Comparison of ENCODE assay signal across 1 cellular context in the genomic region with DNA sequence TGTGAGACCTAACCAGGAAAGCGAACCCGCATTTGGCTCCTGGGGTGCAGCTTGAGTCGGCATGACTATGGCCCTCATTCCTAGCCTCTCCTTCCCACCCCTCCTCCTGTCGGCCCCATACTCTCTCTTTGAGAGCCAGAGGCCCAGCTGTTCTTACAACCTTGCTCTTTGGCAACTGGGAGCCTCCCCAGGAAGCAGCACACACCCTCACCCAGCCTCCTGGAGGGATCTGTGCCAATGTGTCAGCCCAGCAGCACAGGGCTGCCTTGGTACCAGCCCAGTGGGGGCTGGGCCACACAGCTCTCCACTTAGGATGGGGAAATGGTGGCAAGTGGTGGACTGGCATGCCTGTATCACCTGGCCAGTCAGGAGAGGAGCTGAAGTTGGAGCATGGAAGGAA.
TF ChIP-seq lines count a peak whose summit lies in the region.

No MANE protein-coding gene starts in this region.

TF ChIP-seq in GM23338, 12 proteins besides CTCF, POLR2A, EP300 and RAD21:
- TF ChIP-seq, protein P1, sequence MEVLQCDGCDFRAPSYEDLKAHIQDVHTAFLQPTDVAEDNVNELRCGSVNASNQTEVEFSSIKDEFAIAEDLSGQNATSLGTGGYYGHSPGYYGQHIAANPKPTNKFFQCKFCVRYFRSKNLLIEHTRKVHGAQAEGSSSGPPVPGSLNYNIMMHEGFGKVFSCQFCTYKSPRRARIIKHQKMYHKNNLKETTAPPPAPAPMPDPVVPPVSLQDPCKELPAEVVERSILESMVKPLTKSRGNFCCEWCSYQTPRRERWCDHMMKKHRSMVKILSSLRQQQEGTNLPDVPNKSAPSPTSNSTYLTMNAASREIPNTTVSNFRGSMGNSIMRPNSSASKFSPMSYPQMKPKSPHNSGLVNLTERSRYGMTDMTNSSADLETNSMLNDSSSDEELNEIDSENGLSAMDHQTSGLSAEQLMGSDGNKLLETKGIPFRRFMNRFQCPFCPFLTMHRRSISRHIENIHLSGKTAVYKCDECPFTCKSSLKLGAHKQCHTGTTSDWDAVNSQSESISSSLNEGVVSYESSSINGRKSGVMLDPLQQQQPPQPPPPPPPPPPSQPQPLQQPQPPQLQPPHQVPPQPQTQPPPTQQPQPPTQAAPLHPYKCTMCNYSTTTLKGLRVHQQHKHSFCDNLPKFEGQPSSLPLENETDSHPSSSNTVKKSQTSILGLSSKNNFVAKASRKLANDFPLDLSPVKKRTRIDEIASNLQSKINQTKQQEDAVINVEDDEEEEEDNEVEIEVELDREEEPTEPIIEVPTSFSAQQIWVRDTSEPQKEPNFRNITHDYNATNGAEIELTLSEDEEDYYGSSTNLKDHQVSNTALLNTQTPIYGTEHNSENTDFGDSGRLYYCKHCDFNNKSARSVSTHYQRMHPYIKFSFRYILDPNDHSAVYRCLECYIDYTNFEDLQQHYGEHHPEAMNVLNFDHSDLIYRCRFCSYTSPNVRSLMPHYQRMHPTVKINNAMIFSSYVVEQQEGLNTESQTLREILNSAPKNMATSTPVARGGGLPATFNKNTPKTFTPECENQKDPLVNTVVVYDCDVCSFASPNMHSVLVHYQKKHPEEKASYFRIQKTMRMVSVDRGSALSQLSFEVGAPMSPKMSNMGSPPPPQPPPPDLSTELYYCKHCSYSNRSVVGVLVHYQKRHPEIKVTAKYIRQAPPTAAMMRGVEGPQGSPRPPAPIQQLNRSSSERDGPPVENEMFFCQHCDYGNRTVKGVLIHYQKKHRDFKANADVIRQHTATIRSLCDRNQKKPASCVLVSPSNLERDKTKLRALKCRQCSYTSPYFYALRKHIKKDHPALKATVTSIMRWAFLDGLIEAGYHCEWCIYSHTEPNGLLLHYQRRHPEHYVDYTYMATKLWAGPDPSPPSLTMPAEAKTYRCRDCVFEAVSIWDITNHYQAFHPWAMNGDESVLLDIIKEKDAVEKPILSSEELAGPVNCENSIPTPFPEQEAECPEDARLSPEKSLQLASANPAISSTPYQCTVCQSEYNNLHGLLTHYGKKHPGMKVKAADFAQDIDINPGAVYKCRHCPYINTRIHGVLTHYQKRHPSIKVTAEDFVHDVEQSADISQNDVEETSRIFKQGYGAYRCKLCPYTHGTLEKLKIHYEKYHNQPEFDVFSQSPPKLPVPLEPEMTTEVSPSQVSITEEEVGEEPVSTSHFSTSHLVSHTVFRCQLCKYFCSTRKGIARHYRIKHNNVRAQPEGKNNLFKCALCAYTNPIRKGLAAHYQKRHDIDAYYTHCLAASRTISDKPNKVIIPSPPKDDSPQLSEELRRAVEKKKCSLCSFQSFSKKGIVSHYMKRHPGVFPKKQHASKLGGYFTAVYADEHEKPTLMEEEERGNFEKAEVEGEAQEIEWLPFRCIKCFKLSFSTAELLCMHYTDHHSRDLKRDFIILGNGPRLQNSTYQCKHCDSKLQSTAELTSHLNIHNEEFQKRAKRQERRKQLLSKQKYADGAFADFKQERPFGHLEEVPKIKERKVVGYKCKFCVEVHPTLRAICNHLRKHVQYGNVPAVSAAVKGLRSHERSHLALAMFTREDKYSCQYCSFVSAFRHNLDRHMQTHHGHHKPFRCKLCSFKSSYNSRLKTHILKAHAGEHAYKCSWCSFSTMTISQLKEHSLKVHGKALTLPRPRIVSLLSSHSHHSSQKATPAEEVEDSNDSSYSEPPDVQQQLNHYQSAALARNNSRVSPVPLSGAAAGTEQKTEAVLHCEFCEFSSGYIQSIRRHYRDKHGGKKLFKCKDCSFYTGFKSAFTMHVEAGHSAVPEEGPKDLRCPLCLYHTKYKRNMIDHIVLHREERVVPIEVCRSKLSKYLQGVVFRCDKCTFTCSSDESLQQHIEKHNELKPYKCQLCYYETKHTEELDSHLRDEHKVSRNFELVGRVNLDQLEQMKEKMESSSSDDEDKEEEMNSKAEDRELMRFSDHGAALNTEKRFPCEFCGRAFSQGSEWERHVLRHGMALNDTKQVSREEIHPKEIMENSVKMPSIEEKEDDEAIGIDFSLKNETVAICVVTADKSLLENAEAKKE (CRISPR knock-in tag; IDR thresholded peaks at IDR 0.05) = no peak
- no peak for TF ChIP-seq ZNF114 (CRISPR knock-in tag; IDR thresholded peaks at IDR 0.05)
- TF ChIP-seq, protein P2, sequence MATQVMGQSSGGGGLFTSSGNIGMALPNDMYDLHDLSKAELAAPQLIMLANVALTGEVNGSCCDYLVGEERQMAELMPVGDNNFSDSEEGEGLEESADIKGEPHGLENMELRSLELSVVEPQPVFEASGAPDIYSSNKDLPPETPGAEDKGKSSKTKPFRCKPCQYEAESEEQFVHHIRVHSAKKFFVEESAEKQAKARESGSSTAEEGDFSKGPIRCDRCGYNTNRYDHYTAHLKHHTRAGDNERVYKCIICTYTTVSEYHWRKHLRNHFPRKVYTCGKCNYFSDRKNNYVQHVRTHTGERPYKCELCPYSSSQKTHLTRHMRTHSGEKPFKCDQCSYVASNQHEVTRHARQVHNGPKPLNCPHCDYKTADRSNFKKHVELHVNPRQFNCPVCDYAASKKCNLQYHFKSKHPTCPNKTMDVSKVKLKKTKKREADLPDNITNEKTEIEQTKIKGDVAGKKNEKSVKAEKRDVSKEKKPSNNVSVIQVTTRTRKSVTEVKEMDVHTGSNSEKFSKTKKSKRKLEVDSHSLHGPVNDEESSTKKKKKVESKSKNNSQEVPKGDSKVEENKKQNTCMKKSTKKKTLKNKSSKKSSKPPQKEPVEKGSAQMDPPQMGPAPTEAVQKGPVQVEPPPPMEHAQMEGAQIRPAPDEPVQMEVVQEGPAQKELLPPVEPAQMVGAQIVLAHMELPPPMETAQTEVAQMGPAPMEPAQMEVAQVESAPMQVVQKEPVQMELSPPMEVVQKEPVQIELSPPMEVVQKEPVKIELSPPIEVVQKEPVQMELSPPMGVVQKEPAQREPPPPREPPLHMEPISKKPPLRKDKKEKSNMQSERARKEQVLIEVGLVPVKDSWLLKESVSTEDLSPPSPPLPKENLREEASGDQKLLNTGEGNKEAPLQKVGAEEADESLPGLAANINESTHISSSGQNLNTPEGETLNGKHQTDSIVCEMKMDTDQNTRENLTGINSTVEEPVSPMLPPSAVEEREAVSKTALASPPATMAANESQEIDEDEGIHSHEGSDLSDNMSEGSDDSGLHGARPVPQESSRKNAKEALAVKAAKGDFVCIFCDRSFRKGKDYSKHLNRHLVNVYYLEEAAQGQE (IDR thresholded peaks at IDR 0.05; ENCODE audit: unreplicated experiment) = no peak
- TF ChIP-seq STAT1 (IDR thresholded peaks at IDR 0.05; ENCODE audit: unreplicated experiment) = no peak
- no peak for TF ChIP-seq JUNB (IDR thresholded peaks at IDR 0.05; ENCODE audit: unreplicated experiment)
- TF ChIP-seq EZH2phosphoT487 (IDR thresholded peaks at IDR 0.05; ENCODE audit: unreplicated experiment) = no peak
- TF ChIP-seq POLR2AphosphoS5 (IDR thresholded peaks at IDR 0.05; ENCODE audit: low read depth) = no peak
- no peak for TF ChIP-seq ZNF331 (CRISPR knock-in tag; IDR thresholded peaks at IDR 0.05; ENCODE audit: low read depth)
- TF ChIP-seq, protein P3, sequence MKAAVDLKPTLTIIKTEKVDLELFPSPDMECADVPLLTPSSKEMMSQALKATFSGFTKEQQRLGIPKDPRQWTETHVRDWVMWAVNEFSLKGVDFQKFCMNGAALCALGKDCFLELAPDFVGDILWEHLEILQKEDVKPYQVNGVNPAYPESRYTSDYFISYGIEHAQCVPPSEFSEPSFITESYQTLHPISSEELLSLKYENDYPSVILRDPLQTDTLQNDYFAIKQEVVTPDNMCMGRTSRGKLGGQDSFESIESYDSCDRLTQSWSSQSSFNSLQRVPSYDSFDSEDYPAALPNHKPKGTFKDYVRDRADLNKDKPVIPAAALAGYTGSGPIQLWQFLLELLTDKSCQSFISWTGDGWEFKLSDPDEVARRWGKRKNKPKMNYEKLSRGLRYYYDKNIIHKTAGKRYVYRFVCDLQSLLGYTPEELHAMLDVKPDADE (IDR thresholded peaks at IDR 0.05) = no peak
- TF ChIP-seq CREB1 (CRISPR knock-in tag; IDR thresholded peaks at IDR 0.05; ENCODE audit: low read depth) = no peak
- TF ChIP-seq EZH2 (IDR thresholded peaks at IDR 0.05; ENCODE audit: low read depth, unreplicated experiment) = no peak
- no peak for TF ChIP-seq NANOG (IDR thresholded peaks at IDR 0.05; ENCODE audit: borderline replicate concordance)
